Comparison of ENCODE assay signal across 29 cellular contexts in the genomic region with DNA sequence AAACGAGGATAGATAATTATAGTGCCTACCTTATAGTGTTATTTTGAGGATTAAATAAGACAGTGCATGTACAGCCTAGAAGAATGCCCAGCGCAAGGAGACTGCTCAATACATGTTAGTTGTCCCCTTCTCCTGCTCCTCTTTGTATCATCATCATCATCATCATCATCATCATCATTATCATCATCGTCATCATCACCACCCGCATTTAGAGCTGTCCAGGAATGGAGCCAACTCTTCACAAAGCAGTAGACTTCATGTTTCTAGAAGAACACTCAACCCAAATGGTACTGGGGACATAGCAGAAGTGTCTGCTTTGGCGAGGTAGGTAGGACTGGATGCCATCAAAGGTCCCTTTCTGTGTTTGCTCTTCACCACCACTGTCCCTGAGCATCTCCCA.
"Had no signal": no experiment of that assay in that cellular context is flagged by ENCODE, and none has a peak within 500 bp of the region (broad histone marks: within the 10 kb centered on the region; RNA-seq: fewer than 3 reads in every experiment).

No MANE protein-coding gene starts in this region.

- H3K4me1 Mint-ChIP-seq: stimulated activated effector memory CD8-positive, alpha-beta T cell treated with anti-CD3 and anti-CD28 coated beads, Interleukin-12 subunit alpha, Interleukin-12 subunit beta, amount 100 ng/mL, for 72 hours; stimulated activated memory B cell treated with anti-CD40 and anti-IgM and Interleukin-4, amounts not matched to agents 10 μg/mL and 1 μg/mL and 100 μg/mL, for 72 hours; stimulated activated naive B cell treated with anti-CD40 and anti-IgM and Interleukin-4, amounts not matched to agents 10 μg/mL and 1 μg/mL and 100 μg/mL, for 72 hours; stimulated activated naive CD8-positive, alpha-beta T cell treated with anti-CD3 and anti-CD28 coated beads, Interleukin-15, amount 100 ng/mL, for 72 hours had no signal

- H3K9me3 Mint-ChIP-seq: stimulated activated effector memory CD8-positive, alpha-beta T cell treated with anti-CD3 and anti-CD28 coated beads, Interleukin-12 subunit alpha, Interleukin-12 subunit beta, amount 100 ng/mL, for 72 hours; stimulated activated memory B cell treated with anti-CD40 and anti-IgM and Interleukin-4, amounts not matched to agents 10 μg/mL and 1 μg/mL and 100 μg/mL, for 72 hours; stimulated activated naive CD8-positive, alpha-beta T cell treated with anti-CD3 and anti-CD28 coated beads, Interleukin-15, amount 100 ng/mL, for 72 hours; stimulated activated naive CD8-positive, alpha-beta T cell treated with anti-CD3 and anti-CD28 coated beads, Interleukin-15, Interleukin-2, amounts not matched to agents 100 ng/mL and 50 ng/mL, for 24 hours had no signal

- H3K9me3 ChIP-seq: stomach, suprapubic skin, testis, thoracic aorta, thyroid gland, tibial artery, tibial nerve, transverse colon, upper lobe of left lung, upper lobe of right lung, uterus, vagina had no signal

- H3K4me3 Mint-ChIP-seq: stimulated activated effector memory CD8-positive, alpha-beta T cell treated with anti-CD3 and anti-CD28 coated beads, Interleukin-12 subunit alpha, Interleukin-12 subunit beta, amount 100 ng/mL, for 72 hours; stimulated activated memory B cell treated with anti-CD40 and anti-IgM and Interleukin-4, amounts not matched to agents 10 μg/mL and 1 μg/mL and 100 μg/mL, for 72 hours; stimulated activated naive B cell treated with anti-CD40 and anti-IgM and Interleukin-4, amounts not matched to agents 10 μg/mL and 1 μg/mL and 100 μg/mL, for 72 hours; stimulated activated naive CD8-positive, alpha-beta T cell treated with anti-CD3 and anti-CD28 coated beads, Interleukin-15, amount 100 ng/mL, for 72 hours; stimulated activated naive CD8-positive, alpha-beta T cell treated with anti-CD3 and anti-CD28 coated beads, Interleukin-15, Interleukin-2, amounts not matched to agents 100 ng/mL and 50 ng/mL, for 24 hours; type B pancreatic cell had no signal

- H3K36me3 Mint-ChIP-seq: stimulated activated effector memory CD8-positive, alpha-beta T cell treated with anti-CD3 and anti-CD28 coated beads, Interleukin-12 subunit alpha, Interleukin-12 subunit beta, amount 100 ng/mL, for 72 hours; stimulated activated naive B cell treated with anti-CD40 and anti-IgM and Interleukin-4, amounts not matched to agents 10 μg/mL and 1 μg/mL and 100 μg/mL, for 72 hours; type B pancreatic cell had no signal

- H3K4me1 ChIP-seq: stomach, suprapubic skin, testis, tibial artery, tibial nerve, transverse colon, upper lobe of left lung, upper lobe of right lung, uterus, vagina had no signal

- H3K27ac Mint-ChIP-seq: stimulated activated effector memory CD8-positive, alpha-beta T cell treated with anti-CD3 and anti-CD28 coated beads, Interleukin-12 subunit alpha, Interleukin-12 subunit beta, amount 100 ng/mL, for 72 hours; stimulated activated memory B cell treated with anti-CD40 and anti-IgM and Interleukin-4, amounts not matched to agents 10 μg/mL and 1 μg/mL and 100 μg/mL, for 72 hours; stimulated activated naive B cell treated with anti-CD40 and anti-IgM and Interleukin-4, amounts not matched to agents 10 μg/mL and 1 μg/mL and 100 μg/mL, for 72 hours; stimulated activated naive CD8-positive, alpha-beta T cell treated with anti-CD3 and anti-CD28 coated beads, Interleukin-15, amount 100 ng/mL, for 72 hours; stimulated activated naive CD8-positive, alpha-beta T cell treated with anti-CD3 and anti-CD28 coated beads, Interleukin-15, Interleukin-2, amounts not matched to agents 100 ng/mL and 50 ng/mL, for 24 hours; type B pancreatic cell had no signal

- H3K27me3 ChIP-seq: stomach, suprapubic skin, testis, thyroid gland, tibial artery, tibial nerve, transverse colon, upper lobe of left lung, upper lobe of right lung, uterus, vagina had no signal

- H3K36me3 ChIP-seq: stomach, suprapubic skin, thoracic aorta, thyroid gland, tibial artery, tibial nerve, transverse colon, upper lobe of left lung, upper lobe of right lung, uterus, vagina had no signal

- DNase-seq: stimulated activated CD4-positive, alpha-beta T cell treated with anti-CD3 and anti-CD28 coated beads, Interleukin-2, amount 100 ng/mL, for 48 hours; stimulated activated CD4-positive, alpha-beta T cell treated with anti-CD3 and anti-CD28 coated beads, Interleukin-4, amount 100 ng/mL, for 1 hour; stimulated activated CD4-positive, alpha-beta T cell treated with anti-CD3 and anti-CD28 coated beads, Interleukin-4, amount 100 ng/mL, for 24 hours; stimulated activated CD4-positive, alpha-beta T cell treated with anti-CD3 and anti-CD28 coated beads, Interleukin-4, amount 100 ng/mL, for 4 hours; stimulated activated CD8-positive, alpha-beta memory T cell treated with anti-CD3 and anti-CD28 coated beads, Interleukin-4, amount 100 ng/mL, for 48 hours; stimulated activated naive B cell treated with anti-CD40 and anti-IgM and Interleukin-4, amounts not matched to agents 10 μg/mL and 1 μg/mL and 100 μg/mL, for 72 hours; stimulated activated naive CD4-positive, alpha-beta T cell; stimulated activated naive CD4-positive, alpha-beta T cell treated with Interleukin-2 at 50 U/mL for 16 hours; stimulated activated naive CD8-positive, alpha-beta T cell treated with anti-CD3 and anti-CD28 coated beads, Interleukin-15, amount 100 ng/mL, for 72 hours; stimulated activated naive CD8-positive, alpha-beta T cell treated with anti-CD3 and anti-CD28 coated beads, Interleukin-15, Interleukin-2, amounts not matched to agents 100 U/mL and 50 U/mL, for 24 hours; stomach; substantia nigra; testis; thyroid gland; tibial artery; transverse colon; trophoblast cell; upper lobe of left lung; upper lobe of right lung; uterus had no signal

- H3K4me3 ChIP-seq: stomach, suprapubic skin, testis, thoracic aorta, thyroid gland, tibial artery, tibial nerve, transverse colon, upper lobe of left lung, upper lobe of right lung, uterus, vagina had no signal

- H3K27ac ChIP-seq: stomach, suprapubic skin, testis, thoracic aorta, thyroid gland, tibial artery, tibial nerve, transverse colon, upper lobe of left lung, upper lobe of right lung, uterus, vagina had no signal

- H3K27me3 Mint-ChIP-seq: stimulated activated naive CD8-positive, alpha-beta T cell treated with anti-CD3 and anti-CD28 coated beads, Interleukin-15, amount 100 ng/mL, for 72 hours had no signal

- FAIRE-seq: urothelium cell line had no signal

- ATAC-seq: stimulated activated effector memory CD8-positive, alpha-beta T cell treated with anti-CD3 and anti-CD28 coated beads, Interleukin-12 subunit alpha, Interleukin-12 subunit beta, amount 100 ng/mL, for 72 hours; stimulated activated memory B cell treated with anti-CD40 and anti-IgM and Interleukin-4, amounts not matched to agents 10 μg/mL and 1 μg/mL and 100 μg/mL, for 72 hours; stimulated activated naive B cell treated with anti-CD40 and anti-IgM and Interleukin-4, amounts not matched to agents 10 μg/mL and 1 μg/mL and 100 μg/mL, for 72 hours; stimulated activated naive CD8-positive, alpha-beta T cell treated with anti-CD3 and anti-CD28 coated beads, Interleukin-15, amount 100 ng/mL, for 72 hours; stimulated activated naive CD8-positive, alpha-beta T cell treated with anti-CD3 and anti-CD28 coated beads, Interleukin-15, Interleukin-2, amounts not matched to agents 100 U/mL and 50 U/mL, for 24 hours; upper lobe of right lung had no signal
